22 cellular contexts compared by ENCODE assay signal in the genomic region with DNA sequence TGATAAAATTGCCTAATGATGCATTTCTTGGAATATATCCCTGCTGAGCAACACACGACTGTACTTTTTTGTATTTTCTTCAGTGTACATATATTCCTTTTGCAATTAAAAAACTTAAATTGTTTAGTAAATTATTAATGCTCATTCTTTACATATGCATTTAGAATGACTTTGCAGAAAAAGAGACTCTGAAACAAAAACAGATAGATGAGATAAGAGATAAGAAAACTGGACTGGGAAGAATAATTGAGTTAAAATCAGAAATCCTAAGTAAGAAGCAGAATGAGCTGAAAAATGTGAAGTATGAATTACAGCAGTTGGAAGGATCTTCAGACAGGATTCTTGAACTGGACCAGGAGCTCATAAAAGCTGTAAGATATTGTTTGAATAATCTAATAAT. TPM values are rescaled to one million over a fixed set of nuclear protein-coding genes. Genes with fewer than 3 reads are reported as not detected.
"Had no signal": no experiment of that assay in that cellular context is flagged by ENCODE, and none has a peak within 500 bp of the region (broad histone marks: within the 10 kb centered on the region; RNA-seq: fewer than 3 reads in every experiment).

No MANE protein-coding gene starts in this region.

- DNase-seq: Karpas-422, KG1, MG63, NCI-H1092, NCI-H1105 treated with DMSO at 0.1 percent for 48 hours, NCI-H1417 treated with DMSO at 0.1 percent for 48 hours, NCI-H146, NCI-H1694 treated with DMSO at 0.1 percent for 48 hours, NCI-H1930, NCI-H2081, NCI-H2107, NCI-H2227 treated with DMSO at 0.1 percent for 48 hours, NCI-H524, NCI-H526 treated with DMSO at 0.1 percent for 48 hours, NCI-H748 treated with DMSO at 0.1 percent for 48 hours, SHP77 had no signal

- H3K27me3 ChIP-seq: MG63 had no signal

- H3K4me3 ChIP-seq: MG63 had no signal

- ATAC-seq: Panc1 had no signal

- FAIRE-seq: HTR-8/SVneo had no signal

- H3K27ac ChIP-seq: HL-60, RWPE1 had no signal

- H3K9me3 ChIP-seq: MG63 had no signal

RNA-seq across cellular contexts. Expression of a gene that starts 46.1 kb away (rescaled TPM):
- total RNA-seq: NCI-H460, SK-MEL-5 had no signal
